Comparison of ENCODE assay signal across 14 cellular contexts in genomic region chr2:230258483-230258882, GRCh38. TPM values are rescaled to one million over a fixed set of nuclear protein-coding genes. Genes with fewer than 3 reads are reported as not detected.
A peak's percentile ranks its signal among the peaks of the same experiment; 100 is the strongest.
DNase-seq lines count a peak whose midpoint lies in the region; ATAC-seq and TF ChIP-seq lines count a peak whose summit lies in the region.
"Had no signal": no experiment of that assay in that cellular context is flagged by ENCODE, and none has a peak within 500 bp of the region (broad histone marks: within the 10 kb centered on the region; RNA-seq: fewer than 3 reads in every experiment).

No MANE protein-coding gene starts in this region.

- H3K36me3 Mint-ChIP-seq in IgD-negative memory B cell (peaks cover 25% of the 10 kb centered on the region), memory B cell (peaks cover 33% of the 10 kb centered on the region)

- 43 to 44% methylated on average over 4 of the region's 4 CpGs for WGBS in tibial nerve, 2 donors

- TF ChIP-seq EP300 in tibial nerve (IDR thresholded peaks at IDR 0.05): no peak

- peak; percentile 7 for DNase-seq in Ammon's horn (ENCODE audit: low spot score)
- peak; percentile 1 to 32 for DNase-seq in fibroblast of lung (ENCODE audit: low read depth in 2 of 2)
- DNase-seq in memory B cell (ENCODE audit: low spot score in 2 of 2): no peak
- DNase-seq in OCI-M2 (lab: John Stamatoyannopoulos, UW; ENCODE audit: unreplicated experiment): no peak
- DNase-seq in GOT3 (lab: John Stamatoyannopoulos, UW): no peak
- no peak for DNase-seq in tibial nerve (ENCODE audit: low spot score in 2 of 2)
- DNase-seq in NCI-H1105 (lab: John Stamatoyannopoulos, UW): no peak
- DNase-seq: ACHN; BE2C; CD4-positive, alpha-beta memory T cell; DMS79; H7 had no signal

- H3K36me3 ChIP-seq in fibroblast of lung (ENCODE audit: control insufficient read depth, insufficient read depth, low read length) (no peaks in the 10 kb centered on the region), tibial nerve (no peaks in the 10 kb centered on the region)
- H3K36me3 ChIP-seq: BE2C had no signal

- H3K27ac Mint-ChIP-seq in IgD-negative memory B cell (peak overlapping the region in 2 of 3 donors; percentile 50 to 86), memory B cell (peak overlapping the region; percentile 62)

- TF ChIP-seq CTCF in fibroblast of lung (conservative IDR thresholded peaks at IDR 0.05 in 1 of 2, IDR thresholded peaks at IDR 0.05 in 1 of 2; ENCODE audit: low read depth in 1 of 2, low read length in 2 of 2) (no peak), tibial nerve (IDR thresholded peaks at IDR 0.05) (no peak)

- H3K9me3 ChIP-seq in fibroblast of lung (ENCODE audit: control insufficient read depth, insufficient read depth, low read depth, low read length) (no peaks in the 10 kb centered on the region), tibial nerve (peaks cover 0 to 6% (median 0%) of the 10 kb centered on the region in 4 donors)
- H3K9me3 ChIP-seq: BE2C had no signal

- TF ChIP-seq POLR2A in tibial nerve (IDR thresholded peaks at IDR 0.05): no peak

- H3K9me3 Mint-ChIP-seq in IgD-negative memory B cell (peaks cover 0 to 5% (median 0%) of the 10 kb centered on the region in 3 donors), memory B cell (peaks cover 2% of the 10 kb centered on the region)

- H2AFZ ChIP-seq in fibroblast of lung (ENCODE audit: low read length): no peak overlapping the region

- H3K4me3 Mint-ChIP-seq in IgD-negative memory B cell: no peak overlapping the region
- no peak overlapping the region for H3K4me3 Mint-ChIP-seq in memory B cell
- H3K4me3 Mint-ChIP-seq: CD4-positive, alpha-beta memory T cell had no signal

- H3K27me3 ChIP-seq in fibroblast of lung (ENCODE audit: control insufficient read depth, insufficient read depth, low read length) (no peaks in the 10 kb centered on the region), tibial nerve (no peaks in the 10 kb centered on the region)
- H3K27me3 ChIP-seq: BE2C had no signal

- H3K4me1 ChIP-seq in fibroblast of lung (ENCODE audit: control insufficient read depth, extremely low read depth, insufficient read depth, low read length) (no peaks in the 10 kb centered on the region), tibial nerve (peaks cover 0 to 10% (median 0%) of the 10 kb centered on the region in 4 donors)
- H3K4me1 ChIP-seq: BE2C had no signal

- H3K79me2 ChIP-seq in fibroblast of lung (ENCODE audit: control insufficient read depth, insufficient read depth, low read length): no peaks in the 10 kb centered on the region

- no peak for ATAC-seq in memory B cell (ENCODE audit: low read depth)

- H3K4me1 Mint-ChIP-seq in IgD-negative memory B cell (peaks cover 46 to 53% (median 52%) of the 10 kb centered on the region in 3 donors), memory B cell (peaks cover 49% of the 10 kb centered on the region)

- H3K27ac ChIP-seq in fibroblast of lung (ENCODE audit: insufficient read depth, low read length) (no peak overlapping the region), tibial nerve (no peak overlapping the region)
- H3K27ac ChIP-seq: C4-2B had no signal

- no peaks in the 10 kb centered on the region for H4K20me1 ChIP-seq in fibroblast of lung (ENCODE audit: control insufficient read depth, extremely low read depth, insufficient read depth, low read length)

- no peak overlapping the region for H3K4me2 ChIP-seq in fibroblast of lung (ENCODE audit: extremely low read depth, insufficient read depth, low read length)

- H3K4me3 ChIP-seq in fibroblast of lung (replicated peaks in 1 of 4; ENCODE audit: control extremely low read depth in 1 of 4, insufficient read depth in 1 of 4, low read depth in 3 of 4, low read length in 4 of 4) (no peak overlapping the region), tibial nerve (no peak overlapping the region)

- H3K27me3 Mint-ChIP-seq in IgD-negative memory B cell (no peaks in the 10 kb centered on the region), memory B cell (no peaks in the 10 kb centered on the region)
- H3K27me3 Mint-ChIP-seq: CD4-positive, alpha-beta memory T cell had no signal

- no peak overlapping the region for H3K9ac ChIP-seq in fibroblast of lung (ENCODE audit: insufficient read depth, low read length)

RNA-seq across cellular contexts. Expression of gene SP140, which starts 32.9 kb away (rescaled TPM):
- polyA plus RNA-seq in IgD-negative memory B cell (130 TPM), fibroblast of lung (0.17 and 0.60 TPM in 2 replicates)
- total RNA-seq in fibroblast of lung (0.26 and 0.33 TPM in 2 replicates), tibial nerve (1 to 10 TPM in 3 of 4 donors, under 1 TPM in 1; 0.63 to 4.5 (median 1.4) TPM)
- polyA plus RNA-seq in fibroblast of lung (2012): 0.34 and 0.52 TPM in 2 replicates
- polyA minus RNA-seq in fibroblast of lung (ENCODE audit: low replicate concordance): not detected in 2 replicates

RNA-seq across cellular contexts. Expression of gene SP110, which starts 38.7 kb away (rescaled TPM):
- 273 TPM for polyA plus RNA-seq in IgD-negative memory B cell
- 7.2 and 9.2 TPM in 2 replicates for total RNA-seq in fibroblast of lung
- 12.7 and 15.9 TPM in 2 replicates for polyA plus RNA-seq in fibroblast of lung
- 14.4 and 17.5 TPM in 2 replicates for polyA plus RNA-seq in fibroblast of lung (2012)
- 14.0 and 20.1 TPM in 2 replicates for polyA minus RNA-seq in fibroblast of lung (ENCODE audit: low replicate concordance)
- total RNA-seq in tibial nerve: 10 to 100 TPM; 22.0 to 26.7 (median 23.8) TPM

Comparison
In these comparisons a context has a peak if more than half of its experiments do, and no peak if none do; other contexts are left out.
1. DNase-seq: peak in Ammon's horn (single experiment) and fibroblast of lung (2 of 2); none in memory B cell (0 of 2), OCI-M2 (single experiment), GOT3 (single experiment), tibial nerve (0 of 2) and NCI-H1105 (single experiment).